ENCODE assay signal across 27 cellular contexts in genomic region chr17:32274101-32274500, GRCh38. TPM values are rescaled to one million over a fixed set of nuclear protein-coding genes. Genes with fewer than 3 reads are reported as not detected.
"Had no signal": no experiment of that assay in that cellular context is flagged by ENCODE, and none has a peak within 500 bp of the region (broad histone marks: within the 10 kb centered on the region; RNA-seq: fewer than 3 reads in every experiment).

No MANE protein-coding gene starts in this region.

- H3K4me2 ChIP-seq: smooth muscle cell had no signal

- H3K4me3 Mint-ChIP-seq: immature natural killer cell; mesothelial cell of epicardium; naive B cell; natural killer cell treated with Interleukin-12 subunit alpha and Interleukin-12 subunit beta and Interleukin-15 and Interleukin-18, amount 100 ng/mL, for 72 hours; neural crest cell; stimulated activated naive CD8-positive, alpha-beta T cell treated with anti-CD3 and anti-CD28 coated beads, Interleukin-15, amount 100 ng/mL, for 72 hours had no signal

- H3K4me3 ChIP-seq: coronary artery, esophagus squamous epithelium, lung, mucosa of descending colon, prostate gland, right atrium auricular region, smooth muscle cell, suprapubic skin had no signal

- H3K9me3 Mint-ChIP-seq: immature natural killer cell; mesothelial cell of epicardium; naive B cell; natural killer cell treated with Interleukin-12 subunit alpha and Interleukin-12 subunit beta and Interleukin-15 and Interleukin-18, amount 100 ng/mL, for 72 hours; neural crest cell; stimulated activated naive CD8-positive, alpha-beta T cell treated with anti-CD3 and anti-CD28 coated beads, Interleukin-15, amount 100 ng/mL, for 72 hours had no signal

- H3K9me3 ChIP-seq: esophagus squamous epithelium, mucosa of descending colon, prostate gland, right atrium auricular region, suprapubic skin had no signal

- H3K27me3 ChIP-seq: right atrium auricular region had no signal

- H3K36me3 ChIP-seq: esophagus squamous epithelium, right atrium auricular region, suprapubic skin had no signal

- H3K27ac ChIP-seq: coronary artery, esophagus squamous epithelium, prostate gland, suprapubic skin had no signal

- H3K4me1 ChIP-seq: prostate gland, suprapubic skin had no signal

- H3K27ac Mint-ChIP-seq: immature natural killer cell; mesothelial cell of epicardium; natural killer cell treated with Interleukin-12 subunit alpha and Interleukin-12 subunit beta and Interleukin-15 and Interleukin-18, amount 100 ng/mL, for 72 hours; stimulated activated naive CD8-positive, alpha-beta T cell treated with anti-CD3 and anti-CD28 coated beads, Interleukin-15, amount 100 ng/mL, for 72 hours had no signal

- H3K4me1 Mint-ChIP-seq: immature natural killer cell; mesothelial cell of epicardium; stimulated activated naive CD8-positive, alpha-beta T cell treated with anti-CD3 and anti-CD28 coated beads, Interleukin-15, amount 100 ng/mL, for 72 hours had no signal

- H3K36me3 Mint-ChIP-seq: immature natural killer cell; mesothelial cell of epicardium; natural killer cell treated with Interleukin-12 subunit alpha and Interleukin-12 subunit beta and Interleukin-15 and Interleukin-18, amount 100 ng/mL, for 72 hours had no signal

- DNase-seq: dermis blood vessel endothelial cell; effector memory CD4-positive, alpha-beta T cell; erythroblast; esophagus squamous epithelium; foreskin melanocyte; hypothalamus; immature natural killer cell; mesenchymal stem cell; mucosa of descending colon; naive B cell; stimulated activated CD4-positive, alpha-beta T cell treated with anti-CD3 and anti-CD28 coated beads, Interleukin-12 subunit alpha, Interleukin-12 subunit beta, amount 100 ng/mL, for 4 hours; stimulated activated CD4-positive, alpha-beta T cell treated with anti-CD3 and anti-CD28 coated beads, Interleukin-1b, Interleukin-23, amount 100 ng/mL, for 48 hours; stimulated activated CD4-positive, alpha-beta T cell treated with anti-CD3 and anti-CD28 coated beads, Interleukin-4, amount 100 ng/mL, for 1 hour; stimulated activated CD8-positive, alpha-beta memory T cell treated with anti-CD3 and anti-CD28 coated beads, Interleukin-4, amount 100 ng/mL, for 48 hours; stimulated activated naive CD4-positive, alpha-beta T cell; stimulated activated naive CD8-positive, alpha-beta T cell treated with anti-CD3 and anti-CD28 coated beads, Interleukin-15, amount 100 ng/mL, for 72 hours; trophoblast cell had no signal

RNA-seq across cellular contexts. Expression of gene RHBDL3, which starts 8.5 kb away (rescaled TPM):
- total RNA-seq: dermis blood vessel endothelial cell, smooth muscle cell had no signal
- polyA plus RNA-seq: immature natural killer cell, keratinocyte, smooth muscle cell had no signal
